In the genomic region with DNA sequence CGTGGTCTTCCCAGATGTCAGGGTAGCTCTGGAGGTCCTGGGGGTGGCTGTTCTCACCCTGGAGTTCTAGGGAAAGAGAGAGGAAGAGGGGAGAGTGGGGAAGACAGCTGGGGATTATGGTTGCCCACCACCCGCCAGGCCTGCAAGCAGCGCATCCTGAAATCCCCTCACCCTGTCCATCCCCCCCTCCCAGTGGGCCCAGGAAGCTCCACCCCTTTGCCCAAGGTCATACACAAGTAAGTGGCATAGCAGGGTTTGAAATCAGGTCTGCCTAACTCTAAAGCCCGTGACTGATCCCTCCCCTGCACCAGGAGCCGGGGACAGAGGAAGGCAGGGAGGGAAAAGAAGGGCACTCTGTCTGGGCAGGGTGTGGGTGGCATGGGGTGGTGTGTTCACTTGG, we compare ENCODE assay signal across 1 cellular context.
TF ChIP-seq lines count a peak whose summit lies in the region.

No MANE protein-coding gene starts in this region.

TF ChIP-seq in A549, 52 proteins besides CTCF, POLR2A, EP300 and RAD21 (continued from another document):
- TF ChIP-seq, protein P1, sequence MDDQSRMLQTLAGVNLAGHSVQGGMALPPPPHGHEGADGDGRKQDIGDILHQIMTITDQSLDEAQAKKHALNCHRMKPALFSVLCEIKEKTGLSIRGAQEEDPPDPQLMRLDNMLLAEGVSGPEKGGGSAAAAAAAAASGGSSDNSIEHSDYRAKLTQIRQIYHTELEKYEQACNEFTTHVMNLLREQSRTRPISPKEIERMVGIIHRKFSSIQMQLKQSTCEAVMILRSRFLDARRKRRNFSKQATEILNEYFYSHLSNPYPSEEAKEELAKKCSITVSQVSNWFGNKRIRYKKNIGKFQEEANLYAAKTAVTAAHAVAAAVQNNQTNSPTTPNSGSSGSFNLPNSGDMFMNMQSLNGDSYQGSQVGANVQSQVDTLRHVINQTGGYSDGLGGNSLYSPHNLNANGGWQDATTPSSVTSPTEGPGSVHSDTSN (IDR thresholded peaks at IDR 0.05) = no peak
- TF ChIP-seq ZC3H11A (IDR thresholded peaks at IDR 0.05) (no peak), TP53 (CRISPR knock-in tag; IDR thresholded peaks at IDR 0.05) (no peak), CBX2 (IDR thresholded peaks at IDR 0.05; ENCODE audit: borderline replicate concordance, low read depth) (no peak), KDM5A (IDR thresholded peaks at IDR 0.05) (no peak), CBX8 (IDR thresholded peaks at IDR 0.05) (no peak), HOXB5 (CRISPR knock-in tag; IDR thresholded peaks at IDR 0.05) (no peak), RCOR1 (IDR thresholded peaks at IDR 0.05; ENCODE audit: low read depth, low read length) (no peak), CHD2 (IDR thresholded peaks at IDR 0.05; ENCODE audit: low read length, partially characterized antibody) (no peak), RNF2 (IDR thresholded peaks at IDR 0.05; ENCODE audit: borderline replicate concordance, low read depth) (no peak), BHLHE40 (IDR thresholded peaks at IDR 0.05; ENCODE audit: low read depth, low read length) (no peak), TFCP2L1 (CRISPR knock-in tag; IDR thresholded peaks at IDR 0.05) (no peak), POLR2AphosphoS2 (conservative IDR thresholded peaks at IDR 0.05; ENCODE audit: low read length) (no peak)
- TF ChIP-seq, protein P2, sequence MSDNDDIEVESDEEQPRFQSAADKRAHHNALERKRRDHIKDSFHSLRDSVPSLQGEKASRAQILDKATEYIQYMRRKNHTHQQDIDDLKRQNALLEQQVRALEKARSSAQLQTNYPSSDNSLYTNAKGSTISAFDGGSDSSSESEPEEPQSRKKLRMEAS (IDR thresholded peaks at IDR 0.05) = no peak
